1 cellular context compared by ENCODE assay signal in genomic region chr18:7512990-7513389, GRCh38.
TF ChIP-seq lines count a peak whose summit lies in the region.

No MANE protein-coding gene starts in this region.

TF ChIP-seq in GM23338, 12 proteins besides CTCF, POLR2A, EP300 and RAD21 (continued from another document):
- TF ChIP-seq REST (IDR thresholded peaks at IDR 0.05; ENCODE audit: unreplicated experiment) (no peak), EZH2phosphoT487 (IDR thresholded peaks at IDR 0.05; ENCODE audit: unreplicated experiment) (no peak), ETS1 (IDR thresholded peaks at IDR 0.05) (no peak), CREB1 (CRISPR knock-in tag; IDR thresholded peaks at IDR 0.05; ENCODE audit: low read depth) (no peak), STAT1 (IDR thresholded peaks at IDR 0.05; ENCODE audit: unreplicated experiment) (no peak), ZNF331 (CRISPR knock-in tag; IDR thresholded peaks at IDR 0.05; ENCODE audit: low read depth) (no peak)
